ENCODE assay signal across 9 cellular contexts in genomic region chr5:116557669-116558271, GRCh38. TPM values are rescaled to one million over a fixed set of nuclear protein-coding genes. Genes with fewer than 3 reads are reported as not detected.
DNase-seq lines count a peak whose midpoint lies in the region; ATAC-seq, FAIRE-seq and TF ChIP-seq lines count a peak whose summit lies in the region.
"Had no signal": no experiment of that assay in that cellular context is flagged by ENCODE, and none has a peak within 500 bp of the region (broad histone marks: within the 10 kb centered on the region; RNA-seq: fewer than 3 reads in every experiment).

No MANE protein-coding gene starts in this region.

- DNase-seq in Daoy (ENCODE audit: low read depth) (peak; percentile 28), WTC11 (ENCODE audit: low spot score) (no peak), left lung (no peak), activated T-cell treated with anti-CD3 and anti-CD28 coated beads for 4 hours (no peak), T-helper 17 cell (no peak), H54 (ENCODE audit: insufficient read length, low spot score) (no peak), EL (no peak)

- H3K4me3 ChIP-seq in left lung = no peak overlapping the region

- H3K27ac Mint-ChIP-seq in WTC11 = peak overlapping the region; percentile 55; the same call in 1 of the 2 replicates
- no peak overlapping the region for H3K27ac Mint-ChIP-seq in T-helper 17 cell

- TF ChIP-seq CTCF in WTC11 (IDR thresholded peaks at IDR 0.05) (no peak), left lung (IDR thresholded peaks at IDR 0.05) (peak; percentile 19 to 30)

- no peaks in the 10 kb centered on the region for H3K27me3 ChIP-seq in left lung

- H3K9me3 ChIP-seq in left lung (no peaks in the 10 kb centered on the region), T-helper 17 cell (ENCODE audit: control insufficient read depth, low read length, poor library complexity, severe bottlenecking) (no peaks in the 10 kb centered on the region)

- H3K4me1 Mint-ChIP-seq in WTC11 (peaks cover 87% of the 10 kb centered on the region), T-helper 17 cell (no peaks in the 10 kb centered on the region)

- H3K27me3 Mint-ChIP-seq in WTC11 (ENCODE audit: low read depth) (no peaks in the 10 kb centered on the region), T-helper 17 cell (no peaks in the 10 kb centered on the region)

- H3K27ac ChIP-seq in left lung = no peak overlapping the region

- H3K4me1 ChIP-seq in left lung = no peaks in the 10 kb centered on the region

- intact Hi-C loops in left lung (cut with DNase I) = no loop called here

- H3K36me3 ChIP-seq in left lung = no peaks in the 10 kb centered on the region

- no peaks in the 10 kb centered on the region for H3K9me3 Mint-ChIP-seq in WTC11

- H3K36me3 Mint-ChIP-seq in WTC11 (no peaks in the 10 kb centered on the region; the same call in 1 of the 2 replicates), T-helper 17 cell (ENCODE audit: low read depth) (peaks cover 2% of the 10 kb centered on the region)

- H3K4me3 Mint-ChIP-seq in WTC11 (peak overlapping the region; percentile 7; the same call in 1 of the 2 replicates), T-helper 17 cell (no peak overlapping the region)

- no peak for TF ChIP-seq POLR2A in H54 (IDR thresholded peaks at IDR 0.05; ENCODE audit: low read depth, low read length)

- ATAC-seq in HG02759 (IDR thresholded peaks at IDR 0.05; ENCODE audit: unreplicated experiment) (peak; percentile 55), WTC11 (no peak), left lung (no peak), T-helper 17 cell (no peak)

- POLR2A ChIA-PET in WTC11 (lab: Charles Lee) = no interaction called here

- CTCF ChIA-PET in WTC11 (lab: Charles Lee) = interaction anchor here (0.6 kb wide), 2 partner anchors 14 to 18 kb away, joined by 3 read pairs; no protein-coding TSS in a partner anchor

- no peak for FAIRE-seq in H54 (lab: Jason Lieb, UNC)

TF ChIP-seq in WTC11, 78 proteins besides CTCF, POLR2A, EP300 and RAD21:
- TF ChIP-seq FOXJ3 (CRISPR knock-in tag; IDR thresholded peaks at IDR 0.05; ENCODE audit: borderline replicate concordance) (no peak), ZNF671 (CRISPR knock-in tag; IDR thresholded peaks at IDR 0.05) (no peak), JUN (CRISPR knock-in tag; IDR thresholded peaks at IDR 0.05) (no peak), EMX1 (CRISPR knock-in tag; IDR thresholded peaks at IDR 0.05) (no peak), MAX (CRISPR knock-in tag; IDR thresholded peaks at IDR 0.05) (no peak), CREM (CRISPR knock-in tag; IDR thresholded peaks at IDR 0.05) (no peak), FOXP1 (CRISPR knock-in tag; IDR thresholded peaks at IDR 0.05; ENCODE audit: borderline replicate concordance) (no peak), MLX (CRISPR knock-in tag; IDR thresholded peaks at IDR 0.05) (no peak)
- TF ChIP-seq, protein P1, sequence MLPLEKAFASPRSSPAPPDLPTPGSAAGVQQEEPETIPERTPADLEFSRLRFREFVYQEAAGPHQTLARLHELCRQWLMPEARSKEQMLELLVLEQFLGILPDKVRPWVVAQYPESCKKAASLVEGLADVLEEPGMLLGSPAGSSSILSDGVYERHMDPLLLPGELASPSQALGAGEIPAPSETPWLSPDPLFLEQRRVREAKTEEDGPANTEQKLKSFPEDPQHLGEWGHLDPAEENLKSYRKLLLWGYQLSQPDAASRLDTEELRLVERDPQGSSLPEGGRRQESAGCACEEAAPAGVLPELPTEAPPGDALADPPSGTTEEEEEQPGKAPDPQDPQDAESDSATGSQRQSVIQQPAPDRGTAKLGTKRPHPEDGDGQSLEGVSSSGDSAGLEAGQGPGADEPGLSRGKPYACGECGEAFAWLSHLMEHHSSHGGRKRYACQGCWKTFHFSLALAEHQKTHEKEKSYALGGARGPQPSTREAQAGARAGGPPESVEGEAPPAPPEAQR (CRISPR knock-in tag; IDR thresholded peaks at IDR 0.05) = no peak
- TF ChIP-seq, protein P2, sequence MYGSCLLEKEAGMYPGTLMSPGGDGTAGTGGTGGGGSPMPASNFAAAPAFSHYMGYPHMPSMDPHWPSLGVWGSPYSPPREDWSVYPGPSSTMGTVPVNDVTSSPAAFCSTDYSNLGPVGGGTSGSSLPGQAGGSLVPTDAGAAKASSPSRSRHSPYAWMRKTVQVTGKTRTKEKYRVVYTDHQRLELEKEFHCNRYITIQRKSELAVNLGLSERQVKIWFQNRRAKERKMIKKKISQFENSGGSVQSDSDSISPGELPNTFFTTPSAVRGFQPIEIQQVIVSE (CRISPR knock-in tag; IDR thresholded peaks at IDR 0.05; ENCODE audit: borderline replicate concordance) = no peak
- TF ChIP-seq, protein P3, sequence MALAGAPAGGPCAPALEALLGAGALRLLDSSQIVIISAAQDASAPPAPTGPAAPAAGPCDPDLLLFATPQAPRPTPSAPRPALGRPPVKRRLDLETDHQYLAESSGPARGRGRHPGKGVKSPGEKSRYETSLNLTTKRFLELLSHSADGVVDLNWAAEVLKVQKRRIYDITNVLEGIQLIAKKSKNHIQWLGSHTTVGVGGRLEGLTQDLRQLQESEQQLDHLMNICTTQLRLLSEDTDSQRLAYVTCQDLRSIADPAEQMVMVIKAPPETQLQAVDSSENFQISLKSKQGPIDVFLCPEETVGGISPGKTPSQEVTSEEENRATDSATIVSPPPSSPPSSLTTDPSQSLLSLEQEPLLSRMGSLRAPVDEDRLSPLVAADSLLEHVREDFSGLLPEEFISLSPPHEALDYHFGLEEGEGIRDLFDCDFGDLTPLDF (CRISPR knock-in tag; IDR thresholded peaks at IDR 0.05) = no peak
- TF ChIP-seq, protein P4, sequence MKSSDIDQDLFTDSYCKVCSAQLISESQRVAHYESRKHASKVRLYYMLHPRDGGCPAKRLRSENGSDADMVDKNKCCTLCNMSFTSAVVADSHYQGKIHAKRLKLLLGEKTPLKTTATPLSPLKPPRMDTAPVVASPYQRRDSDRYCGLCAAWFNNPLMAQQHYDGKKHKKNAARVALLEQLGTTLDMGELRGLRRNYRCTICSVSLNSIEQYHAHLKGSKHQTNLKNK (CRISPR knock-in tag; IDR thresholded peaks at IDR 0.05) = no peak
- TF ChIP-seq, protein P5, sequence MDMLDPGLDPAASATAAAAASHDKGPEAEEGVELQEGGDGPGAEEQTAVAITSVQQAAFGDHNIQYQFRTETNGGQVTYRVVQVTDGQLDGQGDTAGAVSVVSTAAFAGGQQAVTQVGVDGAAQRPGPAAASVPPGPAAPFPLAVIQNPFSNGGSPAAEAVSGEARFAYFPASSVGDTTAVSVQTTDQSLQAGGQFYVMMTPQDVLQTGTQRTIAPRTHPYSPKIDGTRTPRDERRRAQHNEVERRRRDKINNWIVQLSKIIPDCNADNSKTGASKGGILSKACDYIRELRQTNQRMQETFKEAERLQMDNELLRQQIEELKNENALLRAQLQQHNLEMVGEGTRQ (CRISPR knock-in tag; IDR thresholded peaks at IDR 0.05) = no peak

RNA-seq across cellular contexts. Expression of gene SEMA6A, which starts 16.9 kb away (rescaled TPM):
- 0.34 and 4.9 TPM in 2 replicates for total RNA-seq in Daoy (2014; rRNA removed; shearing (Covaris generic))
- total RNA-seq in WTC11 (2021) (336 to 406 TPM (median 357 TPM) in 3 replicates), left lung (10 to 100 TPM; 15.3 to 24.8 TPM), T-helper 17 cell (under 1 TPM in 1 of 2 donors, not detected in 1; 0.31 TPM)
- total RNA-seq: M059J had no signal

Comparison
In these comparisons a context has a peak if more than half of its experiments do, and no peak if none do; other contexts are left out.
1. RNA of gene SEMA6A, which starts 16.9 kb away (total RNA-seq): 336 to 406 TPM in WTC11; 15.3 to 24.8 TPM in left lung, 0.34 to 4.9 TPM in Daoy and 0.31 TPM in T-helper 17 cell; every median in the first group is over 10 times any median in the second.